14 cellular contexts compared by ENCODE assay signal in the genomic region with DNA sequence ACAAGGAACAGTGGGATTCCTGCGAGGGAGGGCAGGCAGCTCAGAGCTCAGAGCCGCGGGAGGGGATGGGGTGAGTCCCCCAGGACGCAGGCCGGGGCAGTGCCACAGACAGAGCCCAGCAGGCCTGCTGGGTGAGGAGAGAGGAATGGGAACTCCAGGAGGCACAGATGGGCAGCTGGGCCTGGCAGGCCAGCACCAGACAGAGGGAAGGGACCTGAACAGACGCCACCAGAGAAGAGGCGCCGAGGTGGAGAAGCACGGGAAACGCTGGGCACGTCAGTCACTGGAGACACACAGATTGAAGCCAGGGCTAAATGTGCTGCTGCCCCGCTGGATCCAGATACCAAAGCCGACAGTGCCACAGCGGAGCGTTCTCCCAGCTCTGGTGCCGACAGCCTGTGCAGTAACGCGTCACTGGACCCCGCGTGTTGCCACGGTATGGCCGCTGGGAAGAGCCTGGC.
A peak's percentile ranks its signal among the peaks of the same experiment; 100 is the strongest.
DNase-seq lines count a peak whose midpoint lies in the region; ATAC-seq, FAIRE-seq and TF ChIP-seq lines count a peak whose summit lies in the region.
"Had no signal": no experiment of that assay in that cellular context is flagged by ENCODE, and none has a peak within 500 bp of the region (broad histone marks: within the 10 kb centered on the region; RNA-seq: fewer than 3 reads in every experiment).

No MANE protein-coding gene starts in this region.

- H3K9me3 Mint-ChIP-seq in natural killer cell treated with Interleukin-12 subunit alpha and Interleukin-12 subunit beta and Interleukin-15 and Interleukin-18, amount 100 ng/mL, for 72 hours: no peaks in the 10 kb centered on the region
- no peaks in the 10 kb centered on the region for H3K9me3 Mint-ChIP-seq in natural killer cell
- H3K9me3 Mint-ChIP-seq: activated CD4-positive, alpha-beta memory T cell treated with anti-CD3 and anti-CD28 coated beads for 36 hours; CD8-positive, alpha-beta memory T cell; central memory CD8-positive, alpha-beta T cell had no signal

- H4K8ac ChIP-seq in mesendoderm (ENCODE audit: low read depth, low read length): no peak overlapping the region

- DNase-seq in natural killer cell treated with Interleukin-12 subunit alpha and Interleukin-12 subunit beta and Interleukin-15 and Interleukin-18, amount 100 ng/mL, for 72 hours (ENCODE audit: low spot score): peak; percentile 20
- DNase-seq in natural killer cell: no peak
- peak; percentile 43 for DNase-seq in left cardiac atrium
- peak; percentile 78 for DNase-seq in osteoblast (ENCODE audit: insufficient read length, low spot score, missing footprints)
- DNase-seq in uterus: peak; percentile 9
- no peak for DNase-seq in effector CD8-positive, alpha-beta T cell (lab: John Stamatoyannopoulos, UW)
- DNase-seq in mesendoderm: no peak
- no peak for DNase-seq in H54 (ENCODE audit: insufficient read length, low spot score)
- DNase-seq: activated CD4-positive, alpha-beta memory T cell treated with anti-CD3 and anti-CD28 coated beads for 36 hours had no signal

- H3K4me1 Mint-ChIP-seq in natural killer cell treated with Interleukin-12 subunit alpha and Interleukin-12 subunit beta and Interleukin-15 and Interleukin-18, amount 100 ng/mL, for 72 hours (ENCODE audit: low read depth in 2 of 2): peaks cover 12 to 18% of the 10 kb centered on the region in 2 donors
- peaks cover 20 to 30% of the 10 kb centered on the region in 2 donors for H3K4me1 Mint-ChIP-seq in natural killer cell

- ATAC-seq in natural killer cell treated with Interleukin-12 subunit alpha and Interleukin-12 subunit beta and Interleukin-15 and Interleukin-18, amount 100 ng/mL, for 72 hours: no peak
- ATAC-seq in natural killer cell: no peak
- no peak for ATAC-seq in left cardiac atrium
- ATAC-seq: left colon had no signal

- no peaks in the 10 kb centered on the region for H4K20me1 ChIP-seq in osteoblast (ENCODE audit: insufficient read depth, low read length)

- no CpG with 5 or more reads among the region's 22 CpGs for WGBS in mesendoderm (ENCODE audit: extremely low coverage, insufficient coverage, low lambda C conversion rate)

- no peak overlapping the region for H4K5ac ChIP-seq in mesendoderm (ENCODE audit: low read length)

- H3K36me3 ChIP-seq in osteoblast (ENCODE audit: insufficient read depth, low read length) (no peaks in the 10 kb centered on the region), uterus (no peaks in the 10 kb centered on the region), mesendoderm (ENCODE audit: control insufficient read depth, insufficient read depth, low read length) (no peaks in the 10 kb centered on the region)

- H3K27ac ChIP-seq in osteoblast (ENCODE audit: low read depth, low read length) (no peak overlapping the region), uterus (no peak overlapping the region), mesendoderm (ENCODE audit: low read depth, low read length) (no peak overlapping the region)

- no peak overlapping the region for H3K18ac ChIP-seq in mesendoderm (ENCODE audit: low read length)

- H2BK5ac ChIP-seq in mesendoderm (ENCODE audit: low read length): no peak overlapping the region

- H2AFZ ChIP-seq in osteoblast (ENCODE audit: low read length): no peak overlapping the region

- no peak overlapping the region for H3K23ac ChIP-seq in mesendoderm (ENCODE audit: low read length)

- no peak for FAIRE-seq in H54 (lab: Jason Lieb, UNC)
- FAIRE-seq: endometrium, HTR-8/SVneo had no signal

- H3K27ac Mint-ChIP-seq in natural killer cell treated with Interleukin-12 subunit alpha and Interleukin-12 subunit beta and Interleukin-15 and Interleukin-18, amount 100 ng/mL, for 72 hours: no peak overlapping the region
- no peak overlapping the region for H3K27ac Mint-ChIP-seq in natural killer cell
- H3K27ac Mint-ChIP-seq: activated CD4-positive, alpha-beta memory T cell treated with anti-CD3 and anti-CD28 coated beads for 36 hours had no signal

- H3K4me3 ChIP-seq in osteoblast (ENCODE audit: insufficient read depth, low read length) (no peak overlapping the region), uterus (no peak overlapping the region), mesendoderm (ENCODE audit: low read length) (no peak overlapping the region)

- intact Hi-C loops in natural killer cell (cut with micrococcal nuclease): no loop called here
- intact Hi-C loops in left cardiac atrium (cut with DNase I): no loop called here
- intact Hi-C loops in uterus (cut with DNase I; ENCODE audit: low total_unique reads): no loop called here

- TF ChIP-seq CTCF in natural killer cell (IDR thresholded peaks at IDR 0.05) (no peak), osteoblast (IDR thresholded peaks at IDR 0.05; ENCODE audit: extremely low read depth, low read depth, low read length) (no peak), uterus (IDR thresholded peaks at IDR 0.05) (no peak)

- H3K27me3 Mint-ChIP-seq in natural killer cell treated with Interleukin-12 subunit alpha and Interleukin-12 subunit beta and Interleukin-15 and Interleukin-18, amount 100 ng/mL, for 72 hours: peaks cover 0 to 5% of the 10 kb centered on the region in 2 donors
- H3K27me3 Mint-ChIP-seq in natural killer cell (ENCODE audit: low read depth in 2 of 2): peaks cover 6 to 7% of the 10 kb centered on the region in 2 donors
- H3K27me3 Mint-ChIP-seq: activated CD4-positive, alpha-beta memory T cell treated with anti-CD3 and anti-CD28 coated beads for 36 hours; CD8-positive, alpha-beta memory T cell; central memory CD8-positive, alpha-beta T cell had no signal

- no peak overlapping the region for H3K4me2 ChIP-seq in osteoblast (ENCODE audit: insufficient read depth, low read length)
- H3K4me2 ChIP-seq in mesendoderm (ENCODE audit: low read length): no peak overlapping the region

- H3K4me1 ChIP-seq in osteoblast (ENCODE audit: insufficient read depth, low read length) (no peaks in the 10 kb centered on the region), uterus (no peaks in the 10 kb centered on the region), mesendoderm (ENCODE audit: control insufficient read depth, low read depth, low read length) (no peaks in the 10 kb centered on the region)

- H3K56ac ChIP-seq in mesendoderm (ENCODE audit: low read length): no peak overlapping the region

- H3K79me2 ChIP-seq in osteoblast (ENCODE audit: insufficient read depth, low read length): no peaks in the 10 kb centered on the region
- no peaks in the 10 kb centered on the region for H3K79me2 ChIP-seq in mesendoderm (ENCODE audit: control insufficient read depth, insufficient read depth, low read length)

- no peak overlapping the region for H3K4me3 Mint-ChIP-seq in natural killer cell treated with Interleukin-12 subunit alpha and Interleukin-12 subunit beta and Interleukin-15 and Interleukin-18, amount 100 ng/mL, for 72 hours
- H3K4me3 Mint-ChIP-seq in natural killer cell: no peak overlapping the region
- H3K4me3 Mint-ChIP-seq: activated CD4-positive, alpha-beta memory T cell treated with anti-CD3 and anti-CD28 coated beads for 36 hours; CD8-positive, alpha-beta memory T cell; central memory CD8-positive, alpha-beta T cell had no signal

- H3K79me1 ChIP-seq in mesendoderm (ENCODE audit: low read length): no peaks in the 10 kb centered on the region

- H2AK5ac ChIP-seq in mesendoderm (ENCODE audit: low read length): no peak overlapping the region

- no peak overlapping the region for H2BK15ac ChIP-seq in mesendoderm (replicated peaks; ENCODE audit: low read depth)

- no peaks in the 10 kb centered on the region for H3K9me3 ChIP-seq in osteoblast (ENCODE audit: low read depth, low read length)
- no peaks in the 10 kb centered on the region for H3K9me3 ChIP-seq in uterus

- H3K27me3 ChIP-seq in osteoblast (ENCODE audit: insufficient read depth, low read length) (no peaks in the 10 kb centered on the region), uterus (no peaks in the 10 kb centered on the region), mesendoderm (ENCODE audit: insufficient read depth, low read length, poor library complexity) (no peaks in the 10 kb centered on the region)

- no peaks in the 10 kb centered on the region for H3K36me3 Mint-ChIP-seq in natural killer cell treated with Interleukin-12 subunit alpha and Interleukin-12 subunit beta and Interleukin-15 and Interleukin-18, amount 100 ng/mL, for 72 hours
- no peaks in the 10 kb centered on the region for H3K36me3 Mint-ChIP-seq in natural killer cell
- H3K36me3 Mint-ChIP-seq: activated CD4-positive, alpha-beta memory T cell treated with anti-CD3 and anti-CD28 coated beads for 36 hours had no signal

- H3K9ac ChIP-seq in mesendoderm (ENCODE audit: low read length): no peak overlapping the region

- H3K4ac ChIP-seq in mesendoderm (ENCODE audit: low read depth, low read length): no peak overlapping the region

- H2BK120ac ChIP-seq in mesendoderm (ENCODE audit: low read depth, low read length): no peak overlapping the region

- no peak for TF ChIP-seq POLR2A in uterus (IDR thresholded peaks at IDR 0.05)
- TF ChIP-seq POLR2A in H54 (IDR thresholded peaks at IDR 0.05; ENCODE audit: low read depth, low read length): no peak

Comparison
In these comparisons a context has a peak if more than half of its experiments do, and no peak if none do; other contexts are left out.
1. DNase-seq: peak in natural killer cell treated with Interleukin-12 subunit alpha and Interleukin-12 subunit beta and Interleukin-15 and Interleukin-18, amount 100 ng/mL, for 72 hours (single experiment), left cardiac atrium (single experiment), osteoblast (single experiment) and uterus (2 of 2); none in natural killer cell (single experiment), effector CD8-positive, alpha-beta T cell (single experiment), mesendoderm (single experiment) and H54 (single experiment).